Comparison of ENCODE assay signal across 38 cellular contexts in the genomic region with DNA sequence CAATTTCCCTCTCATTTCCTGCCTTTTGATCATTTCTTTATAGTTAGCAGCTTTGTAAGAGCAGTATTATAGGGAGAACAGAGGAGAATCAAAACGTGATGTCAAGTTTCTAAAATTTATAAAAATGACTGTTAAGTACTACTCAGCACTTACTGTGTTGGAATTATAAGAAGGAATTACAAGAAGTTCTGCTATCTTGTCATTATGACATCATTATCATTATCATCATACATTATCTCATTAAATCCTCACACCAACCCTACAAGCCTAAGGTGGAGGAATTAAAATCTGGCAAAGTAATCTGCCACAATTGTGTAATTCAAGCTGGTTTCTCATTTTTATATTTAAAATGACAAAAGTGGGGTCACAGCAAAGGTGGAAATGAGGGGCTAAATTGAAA.
"Had no signal": no experiment of that assay in that cellular context is flagged by ENCODE, and none has a peak within 500 bp of the region (broad histone marks: within the 10 kb centered on the region; RNA-seq: fewer than 3 reads in every experiment).

No MANE protein-coding gene starts in this region.

- H3K27ac ChIP-seq: adrenal gland, ascending aorta, body of pancreas, brain microvascular endothelial cell, breast epithelium, cardiac muscle cell had no signal

- H3K27me3 Mint-ChIP-seq: activated naive CD4-positive, alpha-beta T cell treated with anti-CD3 and anti-CD28 coated beads, Interleukin-2, amount 10 ng/mL, durations not matched to agents 7 days and 5 days; activated naive CD8-positive, alpha-beta T cell; activated naive CD8-positive, alpha-beta T cell treated with anti-CD3 and anti-CD28 coated beads for 36 hours; activated naive CD8-positive, alpha-beta T cell treated with anti-CD3 and anti-CD28 coated beads, Interleukin-2, amount 50 U/mL, for 24 hours; activated T-cell treated with anti-CD3 and anti-CD28 coated beads, Interleukin-2, amount 50 U/mL, for 24 hours; activated T-helper 17 cell treated with anti-CD3 and anti-CD28 coated beads, Interleukin-2, amount 50 U/mL, for 72 hours; brain; central memory CD8-positive, alpha-beta T cell had no signal

- H3K27ac Mint-ChIP-seq: activated naive CD4-positive, alpha-beta T cell treated with anti-CD3 and anti-CD28 coated beads for 36 hours; activated naive CD4-positive, alpha-beta T cell treated with anti-CD3 and anti-CD28 coated beads, Interleukin-2, amount 10 ng/mL, durations not matched to agents 7 days and 5 days; activated naive CD8-positive, alpha-beta T cell; activated naive CD8-positive, alpha-beta T cell treated with anti-CD3 and anti-CD28 coated beads for 36 hours; activated naive CD8-positive, alpha-beta T cell treated with anti-CD3 and anti-CD28 coated beads, Interleukin-2, amount 10 ng/mL, durations not matched to agents 7 days and 5 days; activated naive CD8-positive, alpha-beta T cell treated with anti-CD3 and anti-CD28 coated beads, Interleukin-2, amount 50 U/mL, for 24 hours; activated T-cell treated with anti-CD3 and anti-CD28 coated beads, Interleukin-2, amount 50 U/mL, for 24 hours; activated T-cell treated with anti-CD3 and anti-CD28 coated beads, Interleukin-2, amount 50 U/mL, for 72 hours; activated T-helper 1 cell treated with anti-CD3 and anti-CD28 coated beads, Interleukin-12 subunit alpha, Interleukin-12 subunit beta, Interleukin-2, Interleukin-4 antibody, amounts not matched to agents 30 ng/mL and 10 ng/mL and 1 ng/mL, durations not matched to agents 14 hours and 24 hours and 36 hours; activated T-helper 17 cell treated with anti-CD3 and anti-CD28 coated beads, Interleukin-2, amount 50 U/mL, for 72 hours; activated T-helper 2 cell treated with anti-CD3 and anti-CD28 coated beads, Interferon-gamma antibody, Interleukin-2, Interleukin-4, amounts not matched to agents 10 μg/mL and 5 μg/mL and 100 μg/mL, durations not matched to agents 14 hours and 24 hours and 36 hours; brain had no signal

- H3K9me3 Mint-ChIP-seq: activated T-cell treated with anti-CD3 and anti-CD28 coated beads, Interleukin-2, amount 50 U/mL, for 4 hours; activated T-helper 17 cell treated with anti-CD3 and anti-CD28 coated beads, Interleukin-2, amount 50 U/mL, for 72 hours; central memory CD8-positive, alpha-beta T cell had no signal

- H3K9me3 ChIP-seq: adrenal gland, ascending aorta, body of pancreas, breast epithelium had no signal

- DNase-seq: activated effector memory CD4-positive, alpha-beta T cell treated with anti-CD3 and anti-CD28 coated beads, Interleukin-2, amount 50 U/mL, for 16 hours; activated effector memory CD4-positive, alpha-beta T cell treated with Interleukin-2 at 50 U/mL for 16 hours; activated gamma-delta T cell; activated gamma-delta T cell treated with Interleukin-2 at 50 U/mL for 16 hours; activated naive CD4-positive, alpha-beta T cell; activated naive CD4-positive, alpha-beta T cell treated with anti-CD3 and anti-CD28 coated beads for 36 hours; activated naive CD4-positive, alpha-beta T cell treated with anti-CD3 and anti-CD28 coated beads, Interleukin-2, amount 10 ng/mL, durations not matched to agents 7 days and 5 days; activated naive CD4-positive, alpha-beta T cell treated with anti-CD3 and anti-CD28 coated beads, Interleukin-2, amount 50 U/mL, for 16 hours; activated naive CD4-positive, alpha-beta T cell treated with Interleukin-2 at 50 U/mL for 16 hours; activated naive CD8-positive, alpha-beta T cell treated with anti-CD3 and anti-CD28 coated beads for 36 hours; activated naive CD8-positive, alpha-beta T cell treated with anti-CD3 and anti-CD28 coated beads, Interleukin-2, amount 10 ng/mL, durations not matched to agents 7 days and 5 days; activated naive CD8-positive, alpha-beta T cell treated with anti-CD3 and anti-CD28 coated beads, Interleukin-2, amount 50 U/mL, for 24 hours; activated T-cell treated with anti-CD3 and anti-CD28 coated beads, Interleukin-2, amount 50 U/mL, for 1 hour; activated T-cell treated with anti-CD3 and anti-CD28 coated beads, Interleukin-2, amount 50 U/mL, for 24 hours; activated T-cell treated with anti-CD3 and anti-CD28 coated beads, Interleukin-2, amount 50 U/mL, for 4 hours; activated T-cell treated with anti-CD3 and anti-CD28 coated beads, Interleukin-2, amount 50 U/mL, for 48 hours; activated T-cell treated with anti-CD3 and anti-CD28 coated beads, Interleukin-2, amount 50 U/mL, for 72 hours; adrenal gland; amniotic stem cell; amygdala; anterior cingulate cortex; aorta; body of pancreas; brain microvascular endothelial cell; caudate nucleus; central memory CD4-positive, alpha-beta T cell; cerebellar nuclear complex had no signal

- H3K4me1 ChIP-seq: adrenal gland, ascending aorta, body of pancreas, breast epithelium had no signal

- H3K36me3 Mint-ChIP-seq: activated naive CD8-positive, alpha-beta T cell; brain had no signal

- H3K36me3 ChIP-seq: adrenal gland, ascending aorta, brain microvascular endothelial cell, breast epithelium, cardiac muscle cell had no signal

- FAIRE-seq: astrocyte, bronchial epithelial cell had no signal

- H3K27me3 ChIP-seq: ascending aorta, body of pancreas, brain microvascular endothelial cell, breast epithelium, cardiac muscle cell had no signal

- H3K4me3 Mint-ChIP-seq: activated naive CD4-positive, alpha-beta T cell treated with anti-CD3 and anti-CD28 coated beads for 36 hours; activated naive CD4-positive, alpha-beta T cell treated with anti-CD3 and anti-CD28 coated beads, Interleukin-2, amount 10 ng/mL, durations not matched to agents 7 days and 5 days; activated naive CD8-positive, alpha-beta T cell; activated naive CD8-positive, alpha-beta T cell treated with anti-CD3 and anti-CD28 coated beads for 36 hours; activated naive CD8-positive, alpha-beta T cell treated with anti-CD3 and anti-CD28 coated beads, Interleukin-2, amount 10 ng/mL, durations not matched to agents 7 days and 5 days; activated naive CD8-positive, alpha-beta T cell treated with anti-CD3 and anti-CD28 coated beads, Interleukin-2, amount 50 U/mL, for 24 hours; activated T-cell treated with anti-CD3 and anti-CD28 coated beads, Interleukin-2, amount 50 U/mL, for 24 hours; activated T-cell treated with anti-CD3 and anti-CD28 coated beads, Interleukin-2, amount 50 U/mL, for 4 hours; activated T-cell treated with anti-CD3 and anti-CD28 coated beads, Interleukin-2, amount 50 U/mL, for 72 hours; activated T-helper 1 cell treated with anti-CD3 and anti-CD28 coated beads, Interleukin-12 subunit alpha, Interleukin-12 subunit beta, Interleukin-2, Interleukin-4 antibody, amounts not matched to agents 30 ng/mL and 10 ng/mL and 1 ng/mL, durations not matched to agents 14 hours and 24 hours and 36 hours; activated T-helper 17 cell treated with anti-CD3 and anti-CD28 coated beads, Interleukin-2, amount 50 U/mL, for 72 hours; brain; central memory CD8-positive, alpha-beta T cell had no signal

- H3K4me3 ChIP-seq: adrenal gland, ascending aorta, body of pancreas, breast epithelium, cardiac muscle cell had no signal

- ATAC-seq: activated naive CD8-positive, alpha-beta T cell treated with anti-CD3 and anti-CD28 coated beads, Interleukin-2, amount 50 U/mL, for 24 hours; activated T-cell treated with anti-CD3 and anti-CD28 coated beads, Interleukin-2, amount 50 U/mL, for 4 hours; activated T-cell treated with anti-CD3 and anti-CD28 coated beads, Interleukin-2, amount 50 U/mL, for 72 hours; activated T-helper 17 cell treated with anti-CD3 and anti-CD28 coated beads, Interleukin-2, amount 50 U/mL, for 72 hours; body of pancreas had no signal
